In the genomic region with DNA sequence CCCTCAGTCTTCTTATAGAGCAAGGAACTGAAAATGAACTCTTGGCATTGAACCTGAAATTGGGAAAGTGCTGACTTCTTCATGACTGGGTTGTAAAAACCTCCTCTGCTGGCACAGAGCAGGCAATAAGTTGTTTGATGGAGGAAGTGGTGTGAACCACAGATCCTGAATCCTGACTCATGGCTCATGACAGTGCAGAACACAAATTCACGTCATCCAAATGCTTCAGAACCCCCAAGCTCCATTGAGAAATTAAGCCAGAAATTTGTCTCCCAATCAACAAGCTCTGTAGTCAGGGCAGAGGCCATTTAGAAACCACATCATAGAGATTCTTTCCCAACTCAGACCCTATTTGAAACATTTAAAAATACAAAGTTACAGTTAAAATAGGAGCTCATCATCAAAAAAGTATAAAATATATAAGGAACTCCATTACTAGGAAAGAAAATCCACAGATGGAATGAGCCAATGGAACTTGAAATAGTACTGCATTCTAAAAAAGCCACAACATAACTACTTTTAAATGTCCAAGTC, we compare ENCODE assay signal across 9 cellular contexts. TPM values are rescaled to one million over a fixed set of nuclear protein-coding genes. Genes with fewer than 3 reads are reported as not detected.
DNase-seq lines count a peak whose midpoint lies in the region; ATAC-seq and TF ChIP-seq lines count a peak whose summit lies in the region.
"Had no signal": no experiment of that assay in that cellular context is flagged by ENCODE, and none has a peak within 500 bp of the region (broad histone marks: within the 10 kb centered on the region; RNA-seq: fewer than 3 reads in every experiment).

No MANE protein-coding gene starts in this region.

- no peaks in the 10 kb centered on the region for H3K9me2 ChIP-seq in Karpas-422 (replicated peaks; ENCODE audit: insufficient read depth, low read length)

- peak overlapping the region; percentile 85 to 93 (median 92) for H3K27ac Mint-ChIP-seq in CD14-positive monocyte
- H3K27ac Mint-ChIP-seq in T-cell, result peak overlapping the region in 1 of 2 donors; percentile 8

- in situ Hi-C loops in gastrocnemius medialis (cut with MboI; ENCODE audit: low sequenced_read_pairs in 4 of 4), result no loop called here

- H4K20me1 ChIP-seq in Karpas-422 (ENCODE audit: insufficient read depth, low read depth, low read length), result no peaks in the 10 kb centered on the region

- no peaks in the 10 kb centered on the region for H3K9me3 ChIP-seq in esophagus squamous epithelium
- no peaks in the 10 kb centered on the region for H3K9me3 ChIP-seq in gastrocnemius medialis
- H3K9me3 ChIP-seq in Karpas-422 (ENCODE audit: low read length), result no peaks in the 10 kb centered on the region
- H3K9me3 ChIP-seq: breast epithelium had no signal

- DNase-seq in CD14-positive monocyte (ENCODE audit: low spot score) (peak; percentile 88), T-cell (peak in 3 of 34 experiments; percentile 10 to 35 (median 16)), esophagus squamous epithelium (lab: John Stamatoyannopoulos, UW) (no peak), gastrocnemius medialis (peak; percentile 28 to 37), Karpas-422 (no peak)

- H3K36me3 Mint-ChIP-seq in CD14-positive monocyte (no peaks in the 10 kb centered on the region), T-cell (no peaks in the 10 kb centered on the region)

- TF ChIP-seq CTCF in CD14-positive monocyte (IDR thresholded peaks at IDR 0.05) (no peak), esophagus squamous epithelium (IDR thresholded peaks at IDR 0.05) (no peak), gastrocnemius medialis (IDR thresholded peaks at IDR 0.05 in 4 of 5, conservative IDR thresholded peaks at IDR 0.05 in 1 of 5) (no peak)

- no peak overlapping the region for H3K4me3 ChIP-seq in esophagus squamous epithelium
- no peak overlapping the region for H3K4me3 ChIP-seq in gastrocnemius medialis
- no peak overlapping the region for H3K4me3 ChIP-seq in Karpas-422 (ENCODE audit: low read length)
- H3K4me3 ChIP-seq: breast epithelium had no signal

- WGBS in esophagus squamous epithelium, 2 donors, result 6 to 28% methylated on average over 1 of the region's 1 CpG

- POLR2A ChIA-PET in T-cell (lab: Charles Lee), result interaction anchor here (0.6 to 1.6 kb wide), 4 partner anchors 10 to 161 kb away, joined by 4 to 7 read pairs (median 4); a partner anchor contains a TSS

- H3K4me3 Mint-ChIP-seq in CD14-positive monocyte (no peak overlapping the region), T-cell (no peak overlapping the region)

- CTCF ChIA-PET in T-cell (lab: Charles Lee), result interaction anchor here (0.6 to 2.1 kb wide), 7 partner anchors 10 to 276 kb away, joined by 3 to 14 read pairs (median 4); a partner anchor contains a TSS

- no peaks in the 10 kb centered on the region for H3K27me3 ChIP-seq in esophagus squamous epithelium
- no peaks in the 10 kb centered on the region for H3K27me3 ChIP-seq in gastrocnemius medialis
- no peaks in the 10 kb centered on the region for H3K27me3 ChIP-seq in Karpas-422 (ENCODE audit: low read length)
- H3K27me3 ChIP-seq: breast epithelium had no signal

- peaks cover 0 to 2% (median 0%) of the 10 kb centered on the region in 7 donors for H3K9me3 Mint-ChIP-seq in CD14-positive monocyte
- H3K9me3 Mint-ChIP-seq in T-cell, result no peaks in the 10 kb centered on the region

- peak; percentile 45 for ATAC-seq in HG03060 (IDR thresholded peaks at IDR 0.05; ENCODE audit: low read depth, unreplicated experiment)
- ATAC-seq in T-cell (replicated peaks in 1 of 4), result peak; percentile 74 to 89 (median 80)
- peak; percentile 30 to 51 for ATAC-seq in gastrocnemius medialis
- ATAC-seq in HG02642 (IDR thresholded peaks at IDR 0.05; ENCODE audit: poor library complexity, unreplicated experiment), result no peak
- no peak for ATAC-seq in HG02763 (IDR thresholded peaks at IDR 0.05; ENCODE audit: unreplicated experiment)

- H2AFZ ChIP-seq in Karpas-422 (ENCODE audit: low read length), result no peak overlapping the region

- peaks cover 21% of the 10 kb centered on the region for H3K4me1 Mint-ChIP-seq in CD14-positive monocyte
- peaks cover 2 to 7% (median 6%) of the 10 kb centered on the region in 3 donors for H3K4me1 Mint-ChIP-seq in T-cell

- TF ChIP-seq POLR2A in esophagus squamous epithelium (IDR thresholded peaks at IDR 0.05) (no peak), gastrocnemius medialis (IDR thresholded peaks at IDR 0.05) (no peak)

- no peak overlapping the region for H3K9ac ChIP-seq in Karpas-422 (ENCODE audit: low read length)

- peaks cover 6 to 7% (median 6%) of the 10 kb centered on the region in 3 donors for H3K27me3 Mint-ChIP-seq in CD14-positive monocyte (ENCODE audit: low read depth in 3 of 3)
- H3K27me3 Mint-ChIP-seq in T-cell, result no peaks in the 10 kb centered on the region

- peak overlapping the region in 3 of 4 donors; percentile 47 to 53 (median 52) for H3K27ac ChIP-seq in esophagus squamous epithelium
- H3K27ac ChIP-seq in gastrocnemius medialis, result no peak overlapping the region
- H3K27ac ChIP-seq in Karpas-422 (ENCODE audit: low read length), result no peak overlapping the region

- H3K36me3 ChIP-seq in esophagus squamous epithelium, result no peaks in the 10 kb centered on the region
- no peaks in the 10 kb centered on the region for H3K36me3 ChIP-seq in gastrocnemius medialis
- H3K36me3 ChIP-seq in Karpas-422 (ENCODE audit: insufficient read depth, low read length), result no peaks in the 10 kb centered on the region
- H3K36me3 ChIP-seq: breast epithelium had no signal

- no peak overlapping the region for H3K4me2 ChIP-seq in Karpas-422 (ENCODE audit: low read depth, low read length, poor library complexity, severe bottlenecking)

- intact Hi-C loops in CD14-positive monocyte (cut with micrococcal nuclease) (no loop called here), esophagus squamous epithelium (cut with DNase I) (no loop called here), gastrocnemius medialis (cut with DNase I; ENCODE audit: low total_unique reads) (no loop called here)

- no peaks in the 10 kb centered on the region for H3K79me2 ChIP-seq in Karpas-422 (ENCODE audit: low read length)

- peaks cover 0 to 28% (median 4%) of the 10 kb centered on the region in 3 donors for H3K4me1 ChIP-seq in esophagus squamous epithelium
- H3K4me1 ChIP-seq in gastrocnemius medialis, result no peaks in the 10 kb centered on the region
- H3K4me1 ChIP-seq in Karpas-422 (ENCODE audit: low read length), result no peaks in the 10 kb centered on the region
- H3K4me1 ChIP-seq: breast epithelium had no signal

RNA-seq across cellular contexts. Expression of a gene that starts 10.3 kb away (rescaled TPM):
- 10 to 100 TPM in 1 of 2 donors, 1 to 10 TPM in 1; 9.5 to 14.1 TPM for polyA plus RNA-seq in CD14-positive monocyte
- total RNA-seq in T-cell (100 to 1,000 TPM; 101 to 120 (median 117) TPM), esophagus squamous epithelium (10 to 100 TPM; 21.9 to 34.4 (median 22.8) TPM), gastrocnemius medialis (10 to 100 TPM; 19.7 to 22.3 (median 21.4) TPM)
- 8.2 and 8.8 TPM in 2 replicates for total RNA-seq in Karpas-422 (2014; rRNA removed; shearing (Covaris generic); ENCODE audit: low replicate concordance)

Comparison
In these comparisons a context has a peak if more than half of its experiments do, and no peak if none do; other contexts are left out.
1. DNase-seq: peak in CD14-positive monocyte (single experiment) and gastrocnemius medialis (2 of 2); none in esophagus squamous epithelium (single experiment) and Karpas-422 (single experiment).
2. ATAC-seq: peak in HG03060 (single experiment), T-cell (4 of 4) and gastrocnemius medialis (2 of 2); none in HG02642 (single experiment) and HG02763 (single experiment).
3. H3K27ac ChIP-seq: peak in esophagus squamous epithelium (3 of 4); none in gastrocnemius medialis (0 of 4) and Karpas-422 (single experiment).